Comparison of ENCODE assay signal across 13 cellular contexts in the genomic region with DNA sequence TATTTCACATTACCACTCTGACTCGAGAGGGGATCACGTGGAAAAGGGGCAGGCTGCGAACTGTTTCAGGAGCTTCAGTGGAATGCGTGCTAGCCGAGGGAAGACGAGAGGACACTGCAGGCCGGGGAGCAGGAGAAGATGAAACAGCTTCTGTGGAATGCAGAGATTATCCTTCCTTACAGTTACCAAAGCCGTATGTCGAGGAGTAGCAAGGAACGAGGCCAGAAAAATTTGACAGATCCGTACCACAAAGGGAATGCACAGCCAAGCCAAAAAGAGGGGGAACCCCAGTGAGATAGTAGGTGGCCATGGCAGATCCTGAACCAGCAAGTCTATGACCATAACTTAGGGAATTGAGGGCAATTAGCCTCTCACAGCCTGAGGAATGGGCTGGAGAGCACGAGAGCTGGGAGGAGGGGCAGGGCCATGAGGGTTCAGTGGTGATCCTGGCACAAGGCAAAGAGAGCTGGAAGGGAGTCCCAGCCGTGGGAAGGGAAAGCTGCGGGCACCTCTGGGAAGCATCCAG. TPM values are rescaled to one million over a fixed set of nuclear protein-coding genes. Genes with fewer than 3 reads are reported as not detected.
DNase-seq lines count a peak whose midpoint lies in the region; ATAC-seq and TF ChIP-seq lines count a peak whose summit lies in the region.
"Had no signal": no experiment of that assay in that cellular context is flagged by ENCODE, and none has a peak within 500 bp of the region (broad histone marks: within the 10 kb centered on the region; RNA-seq: fewer than 3 reads in every experiment).

No MANE protein-coding gene starts in this region.

- peaks cover 7% of the 10 kb centered on the region for H3K36me3 Mint-ChIP-seq in natural killer cell
- H3K36me3 Mint-ChIP-seq: CD14-positive monocyte had no signal

- H3K4me3 ChIP-seq in right cardiac atrium (ENCODE audit: low read length) (no peak overlapping the region), trophoblast cell (ENCODE audit: low read depth, low read length) (no peak overlapping the region)

- peaks cover 9% of the 10 kb centered on the region for H3K79me1 ChIP-seq in trophoblast cell (ENCODE audit: low read length)

- no peaks in the 10 kb centered on the region for H3K27me3 ChIP-seq in right cardiac atrium (ENCODE audit: control insufficient read depth, insufficient read depth)
- no peaks in the 10 kb centered on the region for H3K27me3 ChIP-seq in trophoblast cell (ENCODE audit: insufficient read depth, low read length)

- H3K23ac ChIP-seq in trophoblast cell (ENCODE audit: low read length): no peak overlapping the region

- H3K27ac ChIP-seq in right cardiac atrium (ENCODE audit: low read length) (peak overlapping the region; percentile 63), trophoblast cell (ENCODE audit: low read depth, low read length) (peak overlapping the region; percentile 22)

- intact Hi-C loops in right cardiac atrium (cut with DNase I): loop anchor here in 3 of 4 donors (10.0 kb wide), 3 partner anchors 57 to 113 kb away; no protein-coding TSS in a partner anchor
- intact Hi-C loops in natural killer cell (cut with micrococcal nuclease): no loop called here

- H2BK12ac ChIP-seq in trophoblast cell (ENCODE audit: low read length): no peak overlapping the region

- H3K27ac Mint-ChIP-seq in natural killer cell: no peak overlapping the region

- no peaks in the 10 kb centered on the region for H3K9me3 ChIP-seq in right cardiac atrium (ENCODE audit: control insufficient read depth, low read length)
- H3K9me3 ChIP-seq in trophoblast cell (ENCODE audit: insufficient read depth, low read depth, low read length): no peaks in the 10 kb centered on the region

- no peak overlapping the region for H2BK120ac ChIP-seq in trophoblast cell (ENCODE audit: insufficient read depth, low read length, poor library complexity)

- H3K9ac ChIP-seq in trophoblast cell (ENCODE audit: low read length): no peak overlapping the region

- WGBS in right cardiac atrium: 26% methylated on average over 14 of the region's 14 CpGs
- no CpG with 5 or more reads among the region's 14 CpGs for WGBS in trophoblast cell (ENCODE audit: extremely low coverage, insufficient coverage, insufficient read length)

- no peak overlapping the region for H3K4ac ChIP-seq in trophoblast cell (ENCODE audit: low read depth, low read length)

- TF ChIP-seq CTCF in natural killer cell (IDR thresholded peaks at IDR 0.05): no peak

- H3K36me3 ChIP-seq in trophoblast cell (ENCODE audit: control insufficient read depth in 1 of 2, insufficient read depth in 2 of 2, low read length in 2 of 2): peaks cover 14 to 27% of the 10 kb centered on the region in 2 experiments

- H3K14ac ChIP-seq in trophoblast cell (ENCODE audit: low read length): peak overlapping the region; percentile 7

- no peak overlapping the region for H3K4me3 Mint-ChIP-seq in natural killer cell

- no peak overlapping the region for H2AK5ac ChIP-seq in trophoblast cell (ENCODE audit: low read length)

- ATAC-seq in right cardiac atrium (peak in 1 of 2 donors; percentile 27), natural killer cell (no peak), HG02763 (IDR thresholded peaks at IDR 0.05; ENCODE audit: unreplicated experiment) (no peak), HG03354 (IDR thresholded peaks at IDR 0.05; ENCODE audit: poor library complexity, severe bottlenecking, unreplicated experiment) (no peak)
- ATAC-seq: activated CD4-positive, CD25-positive, alpha-beta regulatory T cell treated with anti-CD3 and anti-CD28 coated beads, Interleukin-2, amount 50 U/mL, for 24 hours had no signal

- no peak overlapping the region for H4K91ac ChIP-seq in trophoblast cell (ENCODE audit: low read depth, low read length)

- H4K12ac ChIP-seq in trophoblast cell (ENCODE audit: low read depth, low read length): no peak overlapping the region

- H3K79me2 ChIP-seq in trophoblast cell (ENCODE audit: control insufficient read depth, insufficient read depth, low read length, poor library complexity): peaks cover 10% of the 10 kb centered on the region

- peaks cover 50 to 82% of the 10 kb centered on the region in 2 donors for H3K27me3 Mint-ChIP-seq in natural killer cell (ENCODE audit: low read depth in 2 of 2)

- no peaks in the 10 kb centered on the region for H3K4me1 Mint-ChIP-seq in natural killer cell
- H3K4me1 Mint-ChIP-seq: CD14-positive monocyte had no signal

- no peak overlapping the region for H2AFZ ChIP-seq in trophoblast cell (ENCODE audit: insufficient read depth, low read length, poor library complexity)

- no peaks in the 10 kb centered on the region for H3K9me3 Mint-ChIP-seq in natural killer cell

- H2BK5ac ChIP-seq in trophoblast cell (ENCODE audit: low read depth, low read length, poor library complexity): no peak overlapping the region

- H3K18ac ChIP-seq in trophoblast cell (ENCODE audit: low read length): peak overlapping the region; percentile 69

- H4K8ac ChIP-seq in trophoblast cell (ENCODE audit: low read depth, low read length): no peak overlapping the region

- peaks cover 26% of the 10 kb centered on the region for H3K4me1 ChIP-seq in right cardiac atrium (ENCODE audit: control insufficient read depth, insufficient read depth, low read length)
- H3K4me1 ChIP-seq in trophoblast cell (ENCODE audit: control insufficient read depth in 1 of 2, insufficient read depth in 2 of 2, low read length in 2 of 2): peaks cover 14 to 27% of the 10 kb centered on the region in 2 experiments

- DNase-seq in AG20443 (ENCODE audit: low spot score) (peak; percentile 76), astrocyte of the hippocampus (ENCODE audit: low read depth, low spot score) (peak; percentile 50), right cardiac atrium (no peak), trophoblast cell (peak; percentile 58 to 78), natural killer cell (no peak), NCI-H2196 treated with DMSO at 0.1 percent for 48 hours (lab: John Stamatoyannopoulos, UW; ENCODE audit: unreplicated experiment) (no peak)
- DNase-seq: activated naive CD4-positive, alpha-beta T cell treated with anti-CD3 and anti-CD28 coated beads, Interleukin-2, amount 50 U/mL, for 16 hours; NCI-H524; small intestine had no signal

- H3K4me2 ChIP-seq in trophoblast cell (ENCODE audit: low read length): no peak overlapping the region

RNA-seq across cellular contexts. Expression of a gene that starts 5.3 kb away (rescaled TPM):
- 100 to 1,000 TPM in 3 of 4 donors, 10 to 100 TPM in 1; 91.9 to 267 (median 118) TPM for total RNA-seq in right cardiac atrium
- 69.8 TPM for polyA plus RNA-seq in right cardiac atrium
- 445 and 497 TPM in 2 replicates for polyA plus RNA-seq in trophoblast cell (2013)
- total RNA-seq in natural killer cell: not detected

RNA-seq across cellular contexts. Expression of a gene that starts 5.4 kb away (rescaled TPM):
- total RNA-seq in right cardiac atrium (100 to 1,000 TPM in 3 of 4 donors, 10 to 100 TPM in 1; 84.7 to 268 (median 123) TPM), natural killer cell (not detected)
- polyA plus RNA-seq in right cardiac atrium: 101 TPM
- polyA plus RNA-seq in trophoblast cell (2013): 769 and 825 TPM in 2 replicates
- polyA plus RNA-seq: CD14-positive monocyte had no signal

Comparison
In these comparisons a context has a peak if more than half of its experiments do, and no peak if none do; other contexts are left out.
1. DNase-seq: peak in AG20443 (single experiment), astrocyte of the hippocampus (single experiment) and trophoblast cell (2 of 2); none in right cardiac atrium (0 of 3), natural killer cell (single experiment) and NCI-H2196 treated with DMSO at 0.1 percent for 48 hours (single experiment).
2. RNA of a gene that starts 5.3 kb away (total RNA-seq): 91.9 to 267 TPM in right cardiac atrium; not detected in natural killer cell; every median in the first group is over 10 times any median in the second.
3. RNA of a gene that starts 5.4 kb away (total RNA-seq): 84.7 to 268 TPM in right cardiac atrium; not detected in natural killer cell; every median in the first group is over 10 times any median in the second.